Comparison of ENCODE assay signal across 8 cellular contexts in genomic region chr2:200812122-200813022, GRCh38.
A peak's percentile ranks its signal among the peaks of the same experiment; 100 is the strongest.
DNase-seq lines count a peak whose midpoint lies in the region; ATAC-seq and TF ChIP-seq lines count a peak whose summit lies in the region.

No MANE protein-coding gene starts in this region.

- peak; percentile 73 for TF ChIP-seq POLR2A in erythroblast (IDR thresholded peaks at IDR 0.05; ENCODE audit: low read length)

- peak overlapping the region; percentile 91 for H3K4me3 ChIP-seq in muscle layer of duodenum (ENCODE audit: low read depth in 1 of 2, low read length in 2 of 2)

- peaks cover 37 to 40% of the 10 kb centered on the region in 2 donors for H3K36me3 ChIP-seq in muscle layer of duodenum (ENCODE audit: control insufficient read depth in 1 of 2, insufficient read depth in 2 of 2, low read length in 2 of 2)

- ATAC-seq in GM18858 (IDR thresholded peaks at IDR 0.05; ENCODE audit: unreplicated experiment) (peak; percentile 20), HG03097 (IDR thresholded peaks at IDR 0.05; ENCODE audit: low FRiP score, unreplicated experiment) (peak; percentile 41)

- DNase-seq in AG09319 (ENCODE audit: extremely low read depth, low read depth) = no peak
- peak; percentile 35 for DNase-seq in NOMO-1 treated with DMSO at 0.1 percent for 48 hours (lab: John Stamatoyannopoulos, UW; ENCODE audit: unreplicated experiment)
- DNase-seq in activated T-cell treated with anti-CD3 and anti-CD28 coated beads for 48 hours (ENCODE audit: low read depth) = peak; percentile 64
- DNase-seq in erythroblast (lab: John Stamatoyannopoulos, UW) = peak; percentile 80 to 87
- peak; percentile 33 to 75 for DNase-seq in stimulated activated CD8-positive, alpha-beta memory T cell treated with anti-CD3 and anti-CD28 coated beads, Interleukin-7, amount 100 ng/mL, for 4 hours (ENCODE audit: low read depth in 2 of 2)

- no peaks in the 10 kb centered on the region for H3K9me3 ChIP-seq in muscle layer of duodenum (ENCODE audit: control insufficient read depth in 1 of 2, low read length in 2 of 2)

- peak overlapping the region; percentile 96 for H3K27ac ChIP-seq in muscle layer of duodenum (ENCODE audit: low read length)

- peaks cover 7 to 44% of the 10 kb centered on the region in 2 donors for H3K4me1 ChIP-seq in muscle layer of duodenum (ENCODE audit: control insufficient read depth in 1 of 2, insufficient read depth in 2 of 2, low read length in 2 of 2)

- H3K27me3 ChIP-seq in muscle layer of duodenum (ENCODE audit: low read depth, low read length) = no peaks in the 10 kb centered on the region

- TF ChIP-seq CTCF in AG09319 (IDR thresholded peaks at IDR 0.05; ENCODE audit: low read depth, low read length) = peak; percentile 66
